7 cellular contexts compared by ENCODE assay signal in genomic region chr7:107742678-107743566, GRCh38. TPM values are rescaled to one million over a fixed set of nuclear protein-coding genes. Genes with fewer than 3 reads are reported as not detected.
DNase-seq lines count a peak whose midpoint lies in the region; ATAC-seq and TF ChIP-seq lines count a peak whose summit lies in the region.

No MANE protein-coding gene starts in this region.

- H3K27ac ChIP-seq in substantia nigra (ENCODE audit: low read depth, low read length, poor library complexity, severe bottlenecking), result peak overlapping the region; percentile 100

- DNase-seq in GM10266 (ENCODE audit: extremely low spot score), result peak; percentile 47
- DNase-seq in SIG-M5 (lab: John Stamatoyannopoulos, UW), result peak; percentile 88
- peak; percentile 39 for DNase-seq in cerebellum (ENCODE audit: low spot score)
- DNase-seq in left lobe of liver (ENCODE audit: low spot score), result peak; percentile 68
- peak in 39 of 49 donors; percentile 26 to 83 (median 63) for DNase-seq in substantia nigra (lab: John Stamatoyannopoulos, UW)

- ATAC-seq in GM21367 (IDR thresholded peaks at IDR 0.05; ENCODE audit: unreplicated experiment) (peak; percentile 32), HG03575 (IDR thresholded peaks at IDR 0.05; ENCODE audit: extremely low read depth, insufficient number of reproducible peaks, low FRiP score, unreplicated experiment) (peak; percentile 20), left lobe of liver (peak; percentile 56)

- no peak for TF ChIP-seq CTCF in GM10266 (IDR thresholded peaks at IDR 0.05; ENCODE audit: control insufficient read depth, insufficient read depth, low read depth, missing control alignments)

RNA-seq across cellular contexts. Expression of gene CBLL1, which starts 1.0 kb away (rescaled TPM):
- total RNA-seq in cerebellum (28.1 TPM), left lobe of liver (6.9 TPM)

Comparison
In these comparisons a context has a peak if more than half of its experiments do, and no peak if none do; other contexts are left out.
1. Peak in every context shown above with its lines: DNase-seq, ATAC-seq and H3K27ac ChIP-seq.